In genomic region chr14:76352639-76353281, GRCh38 we compare ENCODE assay signal across 8 cellular contexts. TPM values are rescaled to one million over a fixed set of nuclear protein-coding genes. Genes with fewer than 3 reads are reported as not detected.
DNase-seq lines count a peak whose midpoint lies in the region; ATAC-seq, FAIRE-seq and TF ChIP-seq lines count a peak whose summit lies in the region.

No MANE protein-coding gene starts in this region.

- H3K4me3 ChIP-seq in H1 (ENCODE audit: extremely low read depth in 1 of 4, insufficient read depth in 2 of 4, low read depth in 3 of 4, low read length in 4 of 4) (peak overlapping the region in 1 of 4 experiments; percentile 26; a peak in 1 of 8 replicates), mucosa of stomach (ENCODE audit: low read length) (peak overlapping the region; percentile 2)

- peak; percentile 85 to 96 (median 89) for TF ChIP-seq CTCF in H1 (IDR thresholded peaks at IDR 0.05; ENCODE audit: control extremely low read depth in 1 of 3, insufficient read depth in 1 of 3, low read depth in 1 of 3, low read length in 3 of 3)

- no peak overlapping the region for H2AK5ac ChIP-seq in H1 (ENCODE audit: low read depth, low read length)

- H3K27me3 Mint-ChIP-seq in activated CD4-positive, alpha-beta memory T cell treated with anti-CD3 and anti-CD28 coated beads for 36 hours, result peaks cover 14% of the 10 kb centered on the region

- ATAC-seq in HG03108 (IDR thresholded peaks at IDR 0.05; ENCODE audit: unreplicated experiment), result no peak

- H4K20me1 ChIP-seq in H1 (replicated peaks in 1 of 2; ENCODE audit: control insufficient read depth in 1 of 2, insufficient read depth in 2 of 2, low read length in 2 of 2), result no peaks in the 10 kb centered on the region

- POLR2A ChIA-PET in activated CD4-positive, alpha-beta memory T cell treated with anti-CD3 and anti-CD28 coated beads for 36 hours (lab: Charles Lee), result no interaction called here
- POLR2A ChIA-PET in H1 (lab: Charles Lee; ENCODE audit: partially characterized antibody), result interaction anchor here (1.3 to 1.7 kb wide), 2 partner anchors 23 to 94 kb away, joined by 3 to 5 read pairs; no protein-coding TSS in a partner anchor

- no peak overlapping the region for H3K14ac ChIP-seq in H1 (ENCODE audit: insufficient read length)

- H3K4me2 ChIP-seq in H1 (ENCODE audit: insufficient read depth in 1 of 2, low read depth in 2 of 2, low read length in 2 of 2), result peak overlapping the region; percentile 33 to 55

- CTCF ChIA-PET in activated CD4-positive, alpha-beta memory T cell treated with anti-CD3 and anti-CD28 coated beads for 36 hours (lab: Charles Lee), result interaction anchor here (0.7 to 6.9 kb wide), 17 partner anchors 8 to 644 kb away, joined by 3 to 112 read pairs (median 5); no protein-coding TSS in a partner anchor
- CTCF ChIA-PET in H1 (lab: Charles Lee; ENCODE audit: partially characterized antibody), result interaction anchor here (0.5 to 4.0 kb wide), 88 partner anchors 9 to 826 kb away, joined by 3 to 32 read pairs (median 4); partner anchors contain the start of gene ESRRB

- H3K36me3 ChIP-seq in H1 (ENCODE audit: control insufficient read depth in 2 of 4, insufficient read depth in 4 of 4, low read length in 3 of 4) (no peaks in the 10 kb centered on the region), mucosa of stomach (ENCODE audit: control insufficient read depth, insufficient read depth, low read length) (no peaks in the 10 kb centered on the region)

- no peak overlapping the region for H2BK120ac ChIP-seq in H1 (replicated peaks; ENCODE audit: low read depth, low read length)

- no peak overlapping the region for H4K8ac ChIP-seq in H1 (ENCODE audit: extremely low read depth, insufficient read depth, low read length)

- no peak for FAIRE-seq in H1 (lab: Jason Lieb, UNC)

- peak; percentile 89 to 94 for TF ChIP-seq RAD21 in H1 (IDR thresholded peaks at IDR 0.05 in 1 of 2, conservative IDR thresholded peaks at IDR 0.05 in 1 of 2; ENCODE audit: low read depth in 2 of 2, low read length in 2 of 2)

- 9% methylated on average over 38 of the region's 40 CpGs; no CpG with 5 or more reads in 1 of the 2 experiments for WGBS in H1 (ENCODE audit: extremely low coverage in 1 of 2, insufficient coverage in 1 of 2, insufficient read length in 1 of 2, insufficient replicate concordance in 2 of 2, low coverage in 1 of 2, low lambda C conversion rate in 2 of 2, missing lambda C conversion rate in 1 of 2), 2 experiments

- peaks cover 3% of the 10 kb centered on the region for H3K4me1 Mint-ChIP-seq in activated CD4-positive, alpha-beta memory T cell treated with anti-CD3 and anti-CD28 coated beads for 36 hours (ENCODE audit: low read depth)

- H3K9me3 ChIP-seq in H1 (ENCODE audit: insufficient read depth in 2 of 2, low read depth in 1 of 2, low read length in 1 of 2) (no peaks in the 10 kb centered on the region), mucosa of stomach (ENCODE audit: control insufficient read depth, low read length) (no peaks in the 10 kb centered on the region)

- no peak overlapping the region for H3K4ac ChIP-seq in H1 (replicated peaks; ENCODE audit: insufficient read length, low read depth, low read length)

- H4K5ac ChIP-seq in H1 (ENCODE audit: insufficient read length, low read depth, low read length), result no peak overlapping the region

- no peaks in the 10 kb centered on the region for H3K36me3 Mint-ChIP-seq in activated CD4-positive, alpha-beta memory T cell treated with anti-CD3 and anti-CD28 coated beads for 36 hours

- no peak overlapping the region for H3K27ac Mint-ChIP-seq in activated CD4-positive, alpha-beta memory T cell treated with anti-CD3 and anti-CD28 coated beads for 36 hours

- no peak overlapping the region for H2BK20ac ChIP-seq in H1 (ENCODE audit: low read length)

- H3K9me3 Mint-ChIP-seq in activated CD4-positive, alpha-beta memory T cell treated with anti-CD3 and anti-CD28 coated beads for 36 hours, result no peaks in the 10 kb centered on the region

- 0 out of 2 replicates have a peak overlapping the region, but pooled peaks have one; percentile 50 for H2BK12ac ChIP-seq in H1 (ENCODE audit: low read depth, low read length)

- no peak overlapping the region; the same call in 1 of the 2 replicates for H2BK5ac ChIP-seq in H1 (ENCODE audit: low read depth, low read length)

- TF ChIP-seq POLR2A in H1 (IDR thresholded peaks at IDR 0.05; ENCODE audit: control extremely low read depth in 1 of 2, low read depth in 2 of 2, low read length in 2 of 2), result no peak

- H2BK15ac ChIP-seq in H1 (ENCODE audit: low read length), result no peak overlapping the region

- no peak overlapping the region for H4K91ac ChIP-seq in H1 (replicated peaks; ENCODE audit: insufficient read length, low read length)

- H2AFZ ChIP-seq in H1 (ENCODE audit: low read length), result peak overlapping the region; percentile 82

- no peak overlapping the region for H3K56ac ChIP-seq in H1 (replicated peaks; ENCODE audit: insufficient read length, low read depth, low read length)

- H3K4me3 Mint-ChIP-seq in activated CD4-positive, alpha-beta memory T cell treated with anti-CD3 and anti-CD28 coated beads for 36 hours, result no peak overlapping the region

- peaks cover 2 to 7% (median 5%) of the 10 kb centered on the region in 4 experiments; a peak in 5 of 7 replicates for H3K27me3 ChIP-seq in H1 (replicated peaks in 1 of 4; ENCODE audit: control insufficient read depth in 3 of 4, extremely low read depth in 1 of 4, insufficient read depth in 3 of 4, low read length in 3 of 4)
- H3K27me3 ChIP-seq in mucosa of stomach (ENCODE audit: control insufficient read depth, insufficient read depth, low read length), result peaks cover 16% of the 10 kb centered on the region

- no peaks in the 10 kb centered on the region; the same call in 1 of the 2 replicates for H3K23me2 ChIP-seq in H1 (ENCODE audit: low read depth, low read length)

- H3K4me1 ChIP-seq in H1 (replicated peaks in 1 of 4; ENCODE audit: control insufficient read depth in 3 of 4, insufficient read depth in 4 of 4, low read length in 3 of 4) (peaks cover 0 to 6% (median 3%) of the 10 kb centered on the region in 4 experiments; a peak in 4 of 7 replicates), mucosa of stomach (ENCODE audit: control insufficient read depth, insufficient read depth, low read length) (peaks cover 3% of the 10 kb centered on the region)

- H3K79me2 ChIP-seq in H1 (ENCODE audit: control insufficient read depth in 1 of 2, insufficient read depth in 2 of 2, low read length in 2 of 2), result no peaks in the 10 kb centered on the region

- TF ChIP-seq EP300 in H1 (IDR thresholded peaks at IDR 0.05; ENCODE audit: borderline replicate concordance in 1 of 2, low read depth in 2 of 2, low read length in 2 of 2), result no peak

- no peak overlapping the region for H3K27ac ChIP-seq in H1 (ENCODE audit: low read depth, low read length)

- H3K9ac ChIP-seq in H1 (replicated peaks in 1 of 4; ENCODE audit: extremely low read depth in 1 of 4, low read depth in 3 of 4, low read length in 3 of 4) (no peak overlapping the region), mucosa of stomach (ENCODE audit: low read length) (no peak overlapping the region)

- DNase-seq in AG08395 (ENCODE audit: low spot score), result peak; percentile 52
- DNase-seq in GM19238 (ENCODE audit: insufficient read length, low spot score), result peak; percentile 74
- DNase-seq in NCI-H345 (lab: John Stamatoyannopoulos, UW), result peak; percentile 37
- peak; percentile 61 for DNase-seq in activated CD4-positive, alpha-beta memory T cell treated with anti-CD3 and anti-CD28 coated beads for 36 hours
- DNase-seq in H1 (ENCODE audit: low read depth in 1 of 2, low spot score in 2 of 2), result peak; percentile 36 to 97
- peak; percentile 6 for DNase-seq in stimulated activated naive CD4-positive, alpha-beta T cell treated with Interleukin-2 at 50 U/mL for 16 hours (lab: John Stamatoyannopoulos, UW)

- no peak overlapping the region for H3K23ac ChIP-seq in H1 (ENCODE audit: insufficient read length)

- intact Hi-C loops in activated CD4-positive, alpha-beta memory T cell treated with anti-CD3 and anti-CD28 coated beads for 36 hours (cut with micrococcal nuclease), result loop anchor here (1.0 kb wide), 1 partner anchor 301 kb away; no protein-coding TSS in a partner anchor

- peak overlapping the region; percentile 40; the same call in 1 of the 2 replicates for H3K18ac ChIP-seq in H1 (ENCODE audit: extremely low read depth, low read length)

- H3K79me1 ChIP-seq in H1 (ENCODE audit: low read depth, low read length), result no peaks in the 10 kb centered on the region

TF ChIP-seq in H1, 55 proteins besides CTCF, POLR2A, EP300 and RAD21 (continues in another document):
- TF ChIP-seq GABPA (IDR thresholded peaks at IDR 0.05; ENCODE audit: borderline replicate concordance, insufficient read depth, low read length) (0 out of 2 replicates have a peak, but pooled peaks have one; percentile 24), ASH2L (IDR thresholded peaks at IDR 0.05; ENCODE audit: low read length) (peak; percentile 68), MAX (IDR thresholded peaks at IDR 0.05) (peak; percentile 83), TAF7 (optimal IDR thresholded peaks at IDR 0.05; ENCODE audit: borderline replicate concordance, low read depth, low read length) (no peak), YY1 (IDR thresholded peaks at IDR 0.05; ENCODE audit: low read depth, low read length) (peak; percentile 51; the same call in 1 of the 2 replicates), CREB1 (IDR thresholded peaks at IDR 0.05) (0 out of 2 replicates have a peak, but pooled peaks have one; percentile 61), E2F6 (IDR thresholded peaks at IDR 0.05) (peak; percentile 81), SAP30 (IDR thresholded peaks at IDR 0.05; ENCODE audit: insufficient read depth, insufficient replicate concordance, low read length) (no peak)

RNA-seq across cellular contexts. Expression of gene ESRRB, which starts 23.2 kb away (rescaled TPM):
- total RNA-seq in activated CD4-positive, alpha-beta memory T cell treated with anti-CD3 and anti-CD28 coated beads for 36 hours, result under 1 TPM in 1 of 2 experiments, not detected in 1; 0.10 TPM
- total RNA-seq in H1 (2021; fragmentation: NEBNext Ultra II Directional; extraction: Animal tissue kit (Norgen Biotek cat#: 25700)), result 0.45 and 0.48 TPM in 2 replicates
- polyA plus RNA-seq in H1 (2011; rRNA removed), result 0.19 and 0.29 TPM in 2 replicates
- 0.19 TPM for polyA plus RNA-seq in H1 (2011; cell fraction: cytosol; rRNA removed)
- polyA plus RNA-seq in H1 (2011; cell fraction: nucleus; rRNA removed), result 0.40 TPM
- polyA plus RNA-seq in H1 (2012, experiment 1 of 2), result 0.11 to 0.17 TPM (median 0.15 TPM) in 3 of 4 replicates, not detected in the other
- polyA plus RNA-seq in H1 (2012, experiment 2 of 2), result 0.12 TPM
- 0.32 TPM for polyA plus RNA-seq in H1 (2013, experiment 1 of 2)
- 0.39 TPM for polyA plus RNA-seq in H1 (2013, experiment 2 of 2)
- 0.12 and 0.41 TPM in 2 replicates for polyA minus RNA-seq in H1 (2011; rRNA and poly(A)+ RNA removed)
- polyA minus RNA-seq in H1 (2011; cell fraction: cytosol; rRNA and poly(A)+ RNA removed), result not detected
- polyA minus RNA-seq in H1 (2011; cell fraction: nucleus; rRNA and poly(A)+ RNA removed), result not detected

Comparison
In these comparisons a context has a peak if more than half of its experiments do, and no peak if none do; other contexts are left out.
1. DNase-seq: peak in every context shown above with its lines; median percentile 74 in GM19238; 66 in H1; 61 in activated CD4-positive, alpha-beta memory T cell treated with anti-CD3 and anti-CD28 coated beads for 36 hours; 52 in AG08395; 37 in NCI-H345; 6 in stimulated activated naive CD4-positive, alpha-beta T cell treated with Interleukin-2 at 50 U/mL for 16 hours.